Comparison of ENCODE assay signal across 8 cellular contexts in the genomic region with DNA sequence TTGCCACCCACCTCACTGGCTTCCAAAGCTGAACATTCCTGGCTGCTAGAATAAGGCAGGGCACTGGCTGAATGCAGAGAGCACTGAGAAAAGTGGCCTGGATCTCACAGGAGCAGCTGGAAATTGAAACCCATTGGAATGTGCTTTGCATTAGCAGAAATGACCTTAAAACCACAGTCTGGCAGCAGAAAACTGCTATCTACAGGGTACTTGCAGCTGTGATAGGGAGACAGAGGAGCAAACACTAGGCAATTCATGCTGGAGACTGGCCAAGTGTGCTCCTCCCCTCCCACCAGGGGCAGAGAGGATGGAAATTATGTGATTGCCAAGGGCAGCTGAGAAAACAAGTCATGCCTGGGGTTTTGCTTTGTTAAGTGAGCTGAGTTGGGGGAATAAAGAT. TPM values are rescaled to one million over a fixed set of nuclear protein-coding genes. Genes with fewer than 3 reads are reported as not detected.
A peak's percentile ranks its signal among the peaks of the same experiment; 100 is the strongest.
DNase-seq lines count a peak whose midpoint lies in the region; ATAC-seq and TF ChIP-seq lines count a peak whose summit lies in the region.
"Had no signal": no experiment of that assay in that cellular context is flagged by ENCODE, and none has a peak within 500 bp of the region (broad histone marks: within the 10 kb centered on the region; RNA-seq: fewer than 3 reads in every experiment).

No MANE protein-coding gene starts in this region.

- H3K36me3 Mint-ChIP-seq in activated CD4-positive, alpha-beta memory T cell treated with anti-CD3 and anti-CD28 coated beads for 36 hours: no peaks in the 10 kb centered on the region

- no peak for TF ChIP-seq RAD21 in Ishikawa (IDR thresholded peaks at IDR 0.05; ENCODE audit: low read depth)

- no peak for TF ChIP-seq EP300 in Ishikawa (IDR thresholded peaks at IDR 0.05; ENCODE audit: borderline replicate concordance)

- H3K27ac Mint-ChIP-seq in activated CD4-positive, alpha-beta memory T cell treated with anti-CD3 and anti-CD28 coated beads for 36 hours: no peak overlapping the region

- DNase-seq in SHP77 treated with DMSO at 0.1 percent for 48 hours (lab: John Stamatoyannopoulos, UW) (peak; percentile 77), left cardiac atrium (peak; percentile 42), stromal cell of bone marrow (ENCODE audit: low read depth) (peak; percentile 65)
- DNase-seq in activated CD4-positive, alpha-beta memory T cell treated with anti-CD3 and anti-CD28 coated beads for 36 hours: no peak
- no peak for DNase-seq in stimulated activated CD4-positive, alpha-beta T cell treated with anti-CD3 and anti-CD28 coated beads, Interleukin-4, amount 100 ng/mL, for 1 hour

- ATAC-seq in left cardiac atrium (peak; percentile 67 to 83), HG02571 (IDR thresholded peaks at IDR 0.05; ENCODE audit: unreplicated experiment) (no peak)

- H3K9me3 Mint-ChIP-seq in activated CD4-positive, alpha-beta memory T cell treated with anti-CD3 and anti-CD28 coated beads for 36 hours: no peaks in the 10 kb centered on the region

- POLR2A ChIA-PET in activated CD4-positive, alpha-beta memory T cell treated with anti-CD3 and anti-CD28 coated beads for 36 hours (lab: Charles Lee): no interaction called here

- H3K4me3 Mint-ChIP-seq in activated CD4-positive, alpha-beta memory T cell treated with anti-CD3 and anti-CD28 coated beads for 36 hours: no peak overlapping the region

- H3K27me3 Mint-ChIP-seq in activated CD4-positive, alpha-beta memory T cell treated with anti-CD3 and anti-CD28 coated beads for 36 hours: no peaks in the 10 kb centered on the region

- intact Hi-C loops in left cardiac atrium (cut with DNase I): no loop called here
- intact Hi-C loops in activated CD4-positive, alpha-beta memory T cell treated with anti-CD3 and anti-CD28 coated beads for 36 hours (cut with micrococcal nuclease): no loop called here

- H3K4me1 Mint-ChIP-seq in activated CD4-positive, alpha-beta memory T cell treated with anti-CD3 and anti-CD28 coated beads for 36 hours (ENCODE audit: low read depth): no peaks in the 10 kb centered on the region

- CTCF ChIA-PET in activated CD4-positive, alpha-beta memory T cell treated with anti-CD3 and anti-CD28 coated beads for 36 hours (lab: Charles Lee): no interaction called here

TF ChIP-seq in Ishikawa, 13 proteins besides CTCF, POLR2A, EP300 and RAD21:
- TF ChIP-seq CEBPB (IDR thresholded peaks at IDR 0.05): no peak
- peak; percentile 31; the same call in 1 of the 2 replicates for TF ChIP-seq NFIC (IDR thresholded peaks at IDR 0.05)
- TF ChIP-seq, protein P1, sequence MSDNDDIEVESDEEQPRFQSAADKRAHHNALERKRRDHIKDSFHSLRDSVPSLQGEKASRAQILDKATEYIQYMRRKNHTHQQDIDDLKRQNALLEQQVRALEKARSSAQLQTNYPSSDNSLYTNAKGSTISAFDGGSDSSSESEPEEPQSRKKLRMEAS (IDR thresholded peaks at IDR 0.05): no peak
- TF ChIP-seq CREB1 (IDR thresholded peaks at IDR 0.05; ENCODE audit: low read depth): no peak
- TF ChIP-seq TEAD4 (IDR thresholded peaks at IDR 0.05): no peak

RNA-seq across cellular contexts. Expression of a gene that starts 47.2 kb away (rescaled TPM):
- not detected for total RNA-seq in left cardiac atrium
- not detected for total RNA-seq in activated CD4-positive, alpha-beta memory T cell treated with anti-CD3 and anti-CD28 coated beads for 36 hours
- total RNA-seq: urinary bladder had no signal

Comparison
In these comparisons a context has a peak if more than half of its experiments do, and no peak if none do; other contexts are left out.
1. DNase-seq: peak in SHP77 treated with DMSO at 0.1 percent for 48 hours (single experiment), left cardiac atrium (single experiment) and stromal cell of bone marrow (single experiment); none in activated CD4-positive, alpha-beta memory T cell treated with anti-CD3 and anti-CD28 coated beads for 36 hours (single experiment) and stimulated activated CD4-positive, alpha-beta T cell treated with anti-CD3 and anti-CD28 coated beads, Interleukin-4, amount 100 ng/mL, for 1 hour (single experiment).